In genomic region chr7:90626011-90626410, GRCh38 we compare ENCODE assay signal across 12 cellular contexts. TPM values are rescaled to one million over a fixed set of nuclear protein-coding genes. Genes with fewer than 3 reads are reported as not detected.
DNase-seq lines count a peak whose midpoint lies in the region; ATAC-seq and TF ChIP-seq lines count a peak whose summit lies in the region.
"Had no signal": no experiment of that assay in that cellular context is flagged by ENCODE, and none has a peak within 500 bp of the region (broad histone marks: within the 10 kb centered on the region; RNA-seq: fewer than 3 reads in every experiment).

No MANE protein-coding gene starts in this region.

- H3K4me3 Mint-ChIP-seq in type B pancreatic cell, result peak overlapping the region; percentile 52
- H3K4me3 Mint-ChIP-seq in natural killer cell treated with Interleukin-12 subunit alpha and Interleukin-12 subunit beta and Interleukin-15 and Interleukin-18, amount 100 ng/mL, for 72 hours, result no peak overlapping the region
- H3K4me3 Mint-ChIP-seq: effector memory CD8-positive, alpha-beta T cell had no signal

- DNase-seq in left cardiac atrium, result no peak
- no peak for DNase-seq in heart left ventricle
- DNase-seq in astrocyte of the spinal cord (ENCODE audit: low read depth, low spot score), result peak; percentile 42
- DNase-seq in kidney glomerular epithelial cell (lab: John Stamatoyannopoulos, UW), result peak; percentile 77
- no peak for DNase-seq in type B pancreatic cell (ENCODE audit: extremely low spot score, unreplicated experiment)
- no peak for DNase-seq in psoas muscle
- DNase-seq in activated CD8-positive, alpha-beta memory T cell treated with anti-CD3 and anti-CD28 coated beads, Interleukin-2, amount 50 U/mL, for 4 hours, result no peak
- no peak for DNase-seq in natural killer cell treated with Interleukin-12 subunit alpha and Interleukin-12 subunit beta and Interleukin-15 and Interleukin-18, amount 100 ng/mL, for 72 hours (ENCODE audit: low spot score)
- DNase-seq: activated gamma-delta T cell treated with Interleukin-2 at 50 U/mL for 16 hours; effector memory CD8-positive, alpha-beta T cell; NCI-H187 treated with DMSO at 0.1 percent for 48 hours had no signal

- H3K4me1 ChIP-seq in heart left ventricle, result peaks cover 0 to 56% (median 33%) of the 10 kb centered on the region in 12 donors
- peaks cover 9% of the 10 kb centered on the region for H3K4me1 ChIP-seq in psoas muscle

- H3K4me1 Mint-ChIP-seq in type B pancreatic cell (ENCODE audit: unreplicated experiment), result peaks cover 30% of the 10 kb centered on the region
- H3K4me1 Mint-ChIP-seq in natural killer cell treated with Interleukin-12 subunit alpha and Interleukin-12 subunit beta and Interleukin-15 and Interleukin-18, amount 100 ng/mL, for 72 hours (ENCODE audit: low read depth in 2 of 2), result no peaks in the 10 kb centered on the region

- H3K9me3 ChIP-seq in heart left ventricle (no peaks in the 10 kb centered on the region), psoas muscle (no peaks in the 10 kb centered on the region)

- H3K27me3 ChIP-seq in heart left ventricle (no peaks in the 10 kb centered on the region), psoas muscle (ENCODE audit: insufficient read depth in 3 of 3, low read length in 2 of 3) (no peaks in the 10 kb centered on the region)

- H3K27ac Mint-ChIP-seq in type B pancreatic cell, result peak overlapping the region; percentile 25
- no peak overlapping the region for H3K27ac Mint-ChIP-seq in natural killer cell treated with Interleukin-12 subunit alpha and Interleukin-12 subunit beta and Interleukin-15 and Interleukin-18, amount 100 ng/mL, for 72 hours
- H3K27ac Mint-ChIP-seq: effector memory CD8-positive, alpha-beta T cell had no signal

- H3K36me3 ChIP-seq in heart left ventricle (no peaks in the 10 kb centered on the region), psoas muscle (ENCODE audit: insufficient read depth in 1 of 2, low read depth in 1 of 2) (no peaks in the 10 kb centered on the region)

- no peak for TF ChIP-seq POLR2A in heart left ventricle (IDR thresholded peaks at IDR 0.05)

- H3K36me3 Mint-ChIP-seq in type B pancreatic cell, result peaks cover 4% of the 10 kb centered on the region
- no peaks in the 10 kb centered on the region for H3K36me3 Mint-ChIP-seq in natural killer cell treated with Interleukin-12 subunit alpha and Interleukin-12 subunit beta and Interleukin-15 and Interleukin-18, amount 100 ng/mL, for 72 hours

- in situ Hi-C loops in astrocyte of the spinal cord (cut with HindIII; ENCODE audit: low sequenced_read_pairs), result no loop called here

- 35 to 54% (median 46%) methylated on average over 3 of the region's 3 CpGs for WGBS in heart left ventricle, 4 donors
- 81 to 86% (median 84%) methylated on average over 3 of the region's 3 CpGs for WGBS in psoas muscle, 3 donors

- TF ChIP-seq CTCF in heart left ventricle (IDR thresholded peaks at IDR 0.05) (no peak), astrocyte of the spinal cord (IDR thresholded peaks at IDR 0.05; ENCODE audit: low read depth, low read length) (no peak), type B pancreatic cell (conservative IDR thresholded peaks at IDR 0.05) (no peak), psoas muscle (IDR thresholded peaks at IDR 0.05) (no peak)

- H3K4me3 ChIP-seq in heart left ventricle (peak overlapping the region in 2 of 12 donors; percentile 7 to 11), astrocyte of the spinal cord (ENCODE audit: low read depth, low read length) (no peak overlapping the region), psoas muscle (no peak overlapping the region)
- H3K4me3 ChIP-seq: skin epidermis had no signal

- ATAC-seq in left cardiac atrium, result peak; percentile 50 to 69
- ATAC-seq in heart left ventricle, result no peak
- ATAC-seq in psoas muscle, result no peak
- no peak for ATAC-seq in natural killer cell treated with Interleukin-12 subunit alpha and Interleukin-12 subunit beta and Interleukin-15 and Interleukin-18, amount 100 ng/mL, for 72 hours
- ATAC-seq: effector memory CD8-positive, alpha-beta T cell had no signal

- peaks cover 4% of the 10 kb centered on the region for H3K9me3 Mint-ChIP-seq in type B pancreatic cell
- peaks cover 3% of the 10 kb centered on the region for H3K9me3 Mint-ChIP-seq in natural killer cell treated with Interleukin-12 subunit alpha and Interleukin-12 subunit beta and Interleukin-15 and Interleukin-18, amount 100 ng/mL, for 72 hours
- H3K9me3 Mint-ChIP-seq: effector memory CD8-positive, alpha-beta T cell had no signal

- intact Hi-C loops in left cardiac atrium (cut with DNase I) (loop anchor here in 1 of 2 donors (10.0 kb wide), 1 partner anchor 71 kb away; no protein-coding TSS in a partner anchor), heart left ventricle (cut with DNase I) (loop anchor here in 8 of 10 donors (5.0 to 10.0 kb wide), 6 partner anchors 51 to 409 kb away; no protein-coding TSS in a partner anchor), psoas muscle (cut with DNase I) (loop anchor here in 1 of 2 donors (5.0 kb wide), 1 partner anchor 169 kb away; no protein-coding TSS in a partner anchor)

- H3K27me3 Mint-ChIP-seq in type B pancreatic cell, result no peaks in the 10 kb centered on the region
- H3K27me3 Mint-ChIP-seq in natural killer cell treated with Interleukin-12 subunit alpha and Interleukin-12 subunit beta and Interleukin-15 and Interleukin-18, amount 100 ng/mL, for 72 hours, result no peaks in the 10 kb centered on the region
- H3K27me3 Mint-ChIP-seq: effector memory CD8-positive, alpha-beta T cell had no signal

- H3K27ac ChIP-seq in heart left ventricle (peak overlapping the region in 4 of 12 donors; percentile 8 to 34 (median 24)), psoas muscle (no peak overlapping the region)
- H3K27ac ChIP-seq: skin epidermis had no signal

RNA-seq across cellular contexts. Expression of gene CDK14, which starts 29.9 kb away (rescaled TPM):
- total RNA-seq in left cardiac atrium, result 10 to 100 TPM; 35.9 to 53.5 TPM
- total RNA-seq in heart left ventricle, result 10 to 100 TPM; 12.2 to 37.7 (median 26.3) TPM
- 10 to 100 TPM in 1 of 2 donors, 1 to 10 TPM in 1; 2.9 to 13.9 TPM for polyA plus RNA-seq in heart left ventricle
- total RNA-seq in type B pancreatic cell (ENCODE audit: low replicate concordance), result 38.1 and 43.5 TPM in 2 replicates
- total RNA-seq in psoas muscle, result 10 to 100 TPM; 10.6 to 16.6 (median 13.0) TPM
- polyA plus RNA-seq in psoas muscle, result 1 to 10 TPM; 1.7 to 4.8 (median 1.8) TPM
- total RNA-seq in natural killer cell treated with Interleukin-12 subunit alpha and Interleukin-12 subunit beta and Interleukin-15 and Interleukin-18, amount 100 ng/mL, for 72 hours, result 1 to 10 TPM in 1 of 2 donors, under 1 TPM in 1; 0.76 to 2.8 TPM

Comparison
In these comparisons a context has a peak if more than half of its experiments do, and no peak if none do; other contexts are left out.
1. ATAC-seq: peak in left cardiac atrium (2 of 2); none in heart left ventricle (0 of 4), psoas muscle (0 of 4) and natural killer cell treated with Interleukin-12 subunit alpha and Interleukin-12 subunit beta and Interleukin-15 and Interleukin-18, amount 100 ng/mL, for 72 hours (0 of 2).
2. DNase-seq: peak in astrocyte of the spinal cord (single experiment) and kidney glomerular epithelial cell (single experiment); none in left cardiac atrium (single experiment), heart left ventricle (0 of 5), type B pancreatic cell (single experiment), psoas muscle (0 of 2), activated CD8-positive, alpha-beta memory T cell treated with anti-CD3 and anti-CD28 coated beads, Interleukin-2, amount 50 U/mL, for 4 hours (single experiment) and natural killer cell treated with Interleukin-12 subunit alpha and Interleukin-12 subunit beta and Interleukin-15 and Interleukin-18, amount 100 ng/mL, for 72 hours (single experiment).